Comparison of ENCODE assay signal across 2 cellular contexts in genomic region chr20:49216991-49217578, GRCh38.
A peak's percentile ranks its signal among the peaks of the same experiment; 100 is the strongest.
TF ChIP-seq lines count a peak whose summit lies in the region.

No MANE protein-coding gene starts in this region.

TF ChIP-seq in GM23338, 12 proteins besides CTCF, POLR2A, EP300 and RAD21:
- TF ChIP-seq NANOG (IDR thresholded peaks at IDR 0.05; ENCODE audit: borderline replicate concordance), result no peak
- no peak for TF ChIP-seq REST (IDR thresholded peaks at IDR 0.05; ENCODE audit: unreplicated experiment)
- TF ChIP-seq JUNB (IDR thresholded peaks at IDR 0.05; ENCODE audit: unreplicated experiment), result no peak
- no peak for TF ChIP-seq STAT1 (IDR thresholded peaks at IDR 0.05; ENCODE audit: unreplicated experiment)
- TF ChIP-seq, protein P1, sequence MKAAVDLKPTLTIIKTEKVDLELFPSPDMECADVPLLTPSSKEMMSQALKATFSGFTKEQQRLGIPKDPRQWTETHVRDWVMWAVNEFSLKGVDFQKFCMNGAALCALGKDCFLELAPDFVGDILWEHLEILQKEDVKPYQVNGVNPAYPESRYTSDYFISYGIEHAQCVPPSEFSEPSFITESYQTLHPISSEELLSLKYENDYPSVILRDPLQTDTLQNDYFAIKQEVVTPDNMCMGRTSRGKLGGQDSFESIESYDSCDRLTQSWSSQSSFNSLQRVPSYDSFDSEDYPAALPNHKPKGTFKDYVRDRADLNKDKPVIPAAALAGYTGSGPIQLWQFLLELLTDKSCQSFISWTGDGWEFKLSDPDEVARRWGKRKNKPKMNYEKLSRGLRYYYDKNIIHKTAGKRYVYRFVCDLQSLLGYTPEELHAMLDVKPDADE (IDR thresholded peaks at IDR 0.05), result no peak
- TF ChIP-seq POLR2AphosphoS5 (IDR thresholded peaks at IDR 0.05; ENCODE audit: low read depth), result no peak
- no peak for TF ChIP-seq ZNF331 (CRISPR knock-in tag; IDR thresholded peaks at IDR 0.05; ENCODE audit: low read depth)
- TF ChIP-seq EZH2phosphoT487 (IDR thresholded peaks at IDR 0.05; ENCODE audit: unreplicated experiment), result no peak
- TF ChIP-seq ZNF114 (CRISPR knock-in tag; IDR thresholded peaks at IDR 0.05), result no peak
- no peak for TF ChIP-seq CREB1 (CRISPR knock-in tag; IDR thresholded peaks at IDR 0.05; ENCODE audit: low read depth)
- TF ChIP-seq ZNF462 (CRISPR knock-in tag; IDR thresholded peaks at IDR 0.05), result no peak
- TF ChIP-seq EZH2 (IDR thresholded peaks at IDR 0.05; ENCODE audit: low read depth, unreplicated experiment), result no peak
TF ChIP-seq in GM23338: peak in this region for 0.

TF ChIP-seq in GM12878, 131 proteins besides CTCF, POLR2A, EP300 and RAD21 (continues in another document):
- no peak for TF ChIP-seq ZZZ3 (IDR thresholded peaks at IDR 0.05; ENCODE audit: control insufficient read depth, insufficient read length, low read depth)
- TF ChIP-seq PAX8 (IDR thresholded peaks at IDR 0.05), result no peak
- no peak for TF ChIP-seq ATF3 (IDR thresholded peaks at IDR 0.05; ENCODE audit: borderline replicate concordance, extremely low read depth, low read depth, low read length)
- TF ChIP-seq ZNF207 (IDR thresholded peaks at IDR 0.05; ENCODE audit: borderline replicate concordance), result no peak
- no peak for TF ChIP-seq ZBTB11 (CRISPR knock-in tag; IDR thresholded peaks at IDR 0.05)
- no peak for TF ChIP-seq RFX5 (IDR thresholded peaks at IDR 0.05; ENCODE audit: low read depth, low read length)
- no peak for TF ChIP-seq CREM (IDR thresholded peaks at IDR 0.05; ENCODE audit: low read depth)
- no peak for TF ChIP-seq ZNF274 (IDR thresholded peaks at IDR 0.05; ENCODE audit: insufficient read depth, insufficient read length)
- TF ChIP-seq, protein P2, sequence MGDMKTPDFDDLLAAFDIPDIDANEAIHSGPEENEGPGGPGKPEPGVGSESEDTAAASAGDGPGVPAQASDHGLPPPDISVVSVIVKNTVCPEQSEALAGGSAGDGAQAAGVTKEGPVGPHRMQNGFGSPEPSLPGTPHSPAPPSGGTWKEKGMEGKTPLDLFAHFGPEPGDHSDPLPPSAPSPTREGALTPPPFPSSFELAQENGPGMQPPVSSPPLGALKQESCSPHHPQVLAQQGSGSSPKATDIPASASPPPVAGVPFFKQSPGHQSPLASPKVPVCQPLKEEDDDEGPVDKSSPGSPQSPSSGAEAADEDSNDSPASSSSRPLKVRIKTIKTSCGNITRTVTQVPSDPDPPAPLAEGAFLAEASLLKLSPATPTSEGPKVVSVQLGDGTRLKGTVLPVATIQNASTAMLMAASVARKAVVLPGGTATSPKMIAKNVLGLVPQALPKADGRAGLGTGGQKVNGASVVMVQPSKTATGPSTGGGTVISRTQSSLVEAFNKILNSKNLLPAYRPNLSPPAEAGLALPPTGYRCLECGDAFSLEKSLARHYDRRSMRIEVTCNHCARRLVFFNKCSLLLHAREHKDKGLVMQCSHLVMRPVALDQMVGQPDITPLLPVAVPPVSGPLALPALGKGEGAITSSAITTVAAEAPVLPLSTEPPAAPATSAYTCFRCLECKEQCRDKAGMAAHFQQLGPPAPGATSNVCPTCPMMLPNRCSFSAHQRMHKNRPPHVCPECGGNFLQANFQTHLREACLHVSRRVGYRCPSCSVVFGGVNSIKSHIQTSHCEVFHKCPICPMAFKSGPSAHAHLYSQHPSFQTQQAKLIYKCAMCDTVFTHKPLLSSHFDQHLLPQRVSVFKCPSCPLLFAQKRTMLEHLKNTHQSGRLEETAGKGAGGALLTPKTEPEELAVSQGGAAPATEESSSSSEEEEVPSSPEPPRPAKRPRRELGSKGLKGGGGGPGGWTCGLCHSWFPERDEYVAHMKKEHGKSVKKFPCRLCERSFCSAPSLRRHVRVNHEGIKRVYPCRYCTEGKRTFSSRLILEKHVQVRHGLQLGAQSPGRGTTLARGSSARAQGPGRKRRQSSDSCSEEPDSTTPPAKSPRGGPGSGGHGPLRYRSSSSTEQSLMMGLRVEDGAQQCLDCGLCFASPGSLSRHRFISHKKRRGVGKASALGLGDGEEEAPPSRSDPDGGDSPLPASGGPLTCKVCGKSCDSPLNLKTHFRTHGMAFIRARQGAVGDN (IDR thresholded peaks at IDR 0.05), result no peak
- no peak for TF ChIP-seq JUNB (IDR thresholded peaks at IDR 0.05)
- no peak for TF ChIP-seq PML (IDR thresholded peaks at IDR 0.05; ENCODE audit: low read length)
- no peak for TF ChIP-seq ZNF384 (IDR thresholded peaks at IDR 0.05; ENCODE audit: borderline replicate concordance, low read depth, low read length)
- TF ChIP-seq CREB1 (IDR thresholded peaks at IDR 0.05; ENCODE audit: low read depth), result no peak
- no peak for TF ChIP-seq BCLAF1 (IDR thresholded peaks at IDR 0.05)
- no peak for TF ChIP-seq SUPT20H (IDR thresholded peaks at IDR 0.05; ENCODE audit: borderline replicate concordance, control insufficient read depth, low read depth, low read length)
- no peak for TF ChIP-seq CBX3 (IDR thresholded peaks at IDR 0.05; ENCODE audit: borderline replicate concordance, low read depth)
- no peak for TF ChIP-seq BCL11A (IDR thresholded peaks at IDR 0.05; ENCODE audit: low read depth, low read length)
- no peak for TF ChIP-seq STAT1 (conservative IDR thresholded peaks at IDR 0.05)
- TF ChIP-seq NBN (IDR thresholded peaks at IDR 0.05), result 0 out of 2 replicates have a peak, but pooled peaks have one; percentile 39
- TF ChIP-seq, protein P3, sequence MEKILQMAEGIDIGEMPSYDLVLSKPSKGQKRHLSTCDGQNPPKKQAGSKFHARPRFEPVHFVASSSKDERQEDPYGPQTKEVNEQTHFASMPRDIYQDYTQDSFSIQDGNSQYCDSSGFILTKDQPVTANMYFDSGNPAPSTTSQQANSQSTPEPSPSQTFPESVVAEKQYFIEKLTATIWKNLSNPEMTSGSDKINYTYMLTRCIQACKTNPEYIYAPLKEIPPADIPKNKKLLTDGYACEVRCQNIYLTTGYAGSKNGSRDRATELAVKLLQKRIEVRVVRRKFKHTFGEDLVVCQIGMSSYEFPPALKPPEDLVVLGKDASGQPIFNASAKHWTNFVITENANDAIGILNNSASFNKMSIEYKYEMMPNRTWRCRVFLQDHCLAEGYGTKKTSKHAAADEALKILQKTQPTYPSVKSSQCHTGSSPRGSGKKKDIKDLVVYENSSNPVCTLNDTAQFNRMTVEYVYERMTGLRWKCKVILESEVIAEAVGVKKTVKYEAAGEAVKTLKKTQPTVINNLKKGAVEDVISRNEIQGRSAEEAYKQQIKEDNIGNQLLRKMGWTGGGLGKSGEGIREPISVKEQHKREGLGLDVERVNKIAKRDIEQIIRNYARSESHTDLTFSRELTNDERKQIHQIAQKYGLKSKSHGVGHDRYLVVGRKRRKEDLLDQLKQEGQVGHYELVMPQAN (conservative IDR thresholded peaks at IDR 0.05), result no peak
- peak; percentile 87 for TF ChIP-seq YY1 (IDR thresholded peaks at IDR 0.05; ENCODE audit: low read depth, low read length)
- TF ChIP-seq POLR2AphosphoS2 (IDR thresholded peaks at IDR 0.05; ENCODE audit: low read depth, low read length), result no peak
- TF ChIP-seq HCFC1 (IDR thresholded peaks at IDR 0.05; ENCODE audit: low read length), result no peak
- no peak for TF ChIP-seq CBX5 (IDR thresholded peaks at IDR 0.05; ENCODE audit: low read depth)
- TF ChIP-seq CHD4 (IDR thresholded peaks at IDR 0.05), result no peak
- TF ChIP-seq ASH2L (IDR thresholded peaks at IDR 0.05; ENCODE audit: borderline replicate concordance, low read depth), result no peak
- no peak for TF ChIP-seq CHD1 (IDR thresholded peaks at IDR 0.05; ENCODE audit: low read depth, low read length)
- TF ChIP-seq, protein P4, sequence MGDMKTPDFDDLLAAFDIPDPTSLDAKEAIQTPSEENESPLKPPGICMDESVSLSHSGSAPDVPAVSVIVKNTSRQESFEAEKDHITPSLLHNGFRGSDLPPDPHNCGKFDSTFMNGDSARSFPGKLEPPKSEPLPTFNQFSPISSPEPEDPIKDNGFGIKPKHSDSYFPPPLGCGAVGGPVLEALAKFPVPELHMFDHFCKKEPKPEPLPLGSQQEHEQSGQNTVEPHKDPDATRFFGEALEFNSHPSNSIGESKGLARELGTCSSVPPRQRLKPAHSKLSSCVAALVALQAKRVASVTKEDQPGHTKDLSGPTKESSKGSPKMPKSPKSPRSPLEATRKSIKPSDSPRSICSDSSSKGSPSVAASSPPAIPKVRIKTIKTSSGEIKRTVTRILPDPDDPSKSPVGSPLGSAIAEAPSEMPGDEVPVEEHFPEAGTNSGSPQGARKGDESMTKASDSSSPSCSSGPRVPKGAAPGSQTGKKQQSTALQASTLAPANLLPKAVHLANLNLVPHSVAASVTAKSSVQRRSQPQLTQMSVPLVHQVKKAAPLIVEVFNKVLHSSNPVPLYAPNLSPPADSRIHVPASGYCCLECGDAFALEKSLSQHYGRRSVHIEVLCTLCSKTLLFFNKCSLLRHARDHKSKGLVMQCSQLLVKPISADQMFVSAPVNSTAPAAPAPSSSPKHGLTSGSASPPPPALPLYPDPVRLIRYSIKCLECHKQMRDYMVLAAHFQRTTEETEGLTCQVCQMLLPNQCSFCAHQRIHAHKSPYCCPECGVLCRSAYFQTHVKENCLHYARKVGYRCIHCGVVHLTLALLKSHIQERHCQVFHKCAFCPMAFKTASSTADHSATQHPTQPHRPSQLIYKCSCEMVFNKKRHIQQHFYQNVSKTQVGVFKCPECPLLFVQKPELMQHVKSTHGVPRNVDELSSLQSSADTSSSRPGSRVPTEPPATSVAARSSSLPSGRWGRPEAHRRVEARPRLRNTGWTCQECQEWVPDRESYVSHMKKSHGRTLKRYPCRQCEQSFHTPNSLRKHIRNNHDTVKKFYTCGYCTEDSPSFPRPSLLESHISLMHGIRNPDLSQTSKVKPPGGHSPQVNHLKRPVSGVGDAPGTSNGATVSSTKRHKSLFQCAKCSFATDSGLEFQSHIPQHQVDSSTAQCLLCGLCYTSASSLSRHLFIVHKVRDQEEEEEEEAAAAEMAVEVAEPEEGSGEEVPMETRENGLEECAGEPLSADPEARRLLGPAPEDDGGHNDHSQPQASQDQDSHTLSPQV (IDR thresholded peaks at IDR 0.05), result no peak
- TF ChIP-seq DPF2 (IDR thresholded peaks at IDR 0.05), result no peak
- TF ChIP-seq E4F1 (IDR thresholded peaks at IDR 0.05; ENCODE audit: borderline replicate concordance, partially characterized antibody), result no peak
